ENCODE assay signal across 2 cellular contexts in the genomic region with DNA sequence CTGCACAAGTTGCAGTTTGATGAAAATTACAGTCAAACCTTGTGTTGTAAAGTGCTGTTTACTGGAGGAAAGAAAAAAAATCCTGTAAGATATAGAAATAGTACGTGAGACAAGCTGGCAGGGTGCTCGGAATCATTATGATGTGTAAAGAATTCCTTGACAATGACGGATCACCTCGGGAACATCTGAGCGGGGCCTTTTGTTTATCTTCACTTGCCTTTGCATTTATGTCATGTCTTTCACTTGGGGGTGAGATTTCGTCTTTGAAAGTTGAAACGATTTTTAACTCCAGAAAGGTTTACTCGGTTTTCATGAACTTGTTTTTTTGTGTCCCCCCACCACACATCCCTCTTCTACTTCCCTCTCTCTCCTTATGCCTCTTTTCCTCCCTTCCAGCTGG.
TF ChIP-seq lines count a peak whose summit lies in the region.

No MANE protein-coding gene starts in this region.

TF ChIP-seq in A549, 52 proteins besides CTCF, POLR2A, EP300 and RAD21:
- TF ChIP-seq CHD2 (IDR thresholded peaks at IDR 0.05; ENCODE audit: low read length, partially characterized antibody) = no peak
- TF ChIP-seq CBX8 (IDR thresholded peaks at IDR 0.05) = peak; percentile 88; the same call in 1 of the 2 replicates
- no peak for TF ChIP-seq RARB (CRISPR knock-in tag; IDR thresholded peaks at IDR 0.05)
- TF ChIP-seq, protein P1, sequence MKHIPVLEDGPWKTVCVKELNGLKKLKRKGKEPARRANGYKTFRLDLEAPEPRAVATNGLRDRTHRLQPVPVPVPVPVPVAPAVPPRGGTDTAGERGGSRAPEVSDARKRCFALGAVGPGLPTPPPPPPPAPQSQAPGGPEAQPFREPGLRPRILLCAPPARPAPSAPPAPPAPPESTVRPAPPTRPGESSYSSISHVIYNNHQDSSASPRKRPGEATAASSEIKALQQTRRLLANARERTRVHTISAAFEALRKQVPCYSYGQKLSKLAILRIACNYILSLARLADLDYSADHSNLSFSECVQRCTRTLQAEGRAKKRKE (CRISPR knock-in tag; IDR thresholded peaks at IDR 0.05; ENCODE audit: low read depth) = no peak

TF ChIP-seq in K562, 482 proteins besides CTCF, POLR2A, EP300 and RAD21:
- no peak for TF ChIP-seq HNRNPUL1 (IDR thresholded peaks at IDR 0.05; ENCODE audit: low read length)
- peak; percentile 39 for TF ChIP-seq MEIS2 (IDR thresholded peaks at IDR 0.05; ENCODE audit: partially characterized antibody)
- TF ChIP-seq NR3C1 (CRISPR knock-in tag; IDR thresholded peaks at IDR 0.05) = no peak
